Comparison of ENCODE assay signal across 9 cellular contexts in the genomic region with DNA sequence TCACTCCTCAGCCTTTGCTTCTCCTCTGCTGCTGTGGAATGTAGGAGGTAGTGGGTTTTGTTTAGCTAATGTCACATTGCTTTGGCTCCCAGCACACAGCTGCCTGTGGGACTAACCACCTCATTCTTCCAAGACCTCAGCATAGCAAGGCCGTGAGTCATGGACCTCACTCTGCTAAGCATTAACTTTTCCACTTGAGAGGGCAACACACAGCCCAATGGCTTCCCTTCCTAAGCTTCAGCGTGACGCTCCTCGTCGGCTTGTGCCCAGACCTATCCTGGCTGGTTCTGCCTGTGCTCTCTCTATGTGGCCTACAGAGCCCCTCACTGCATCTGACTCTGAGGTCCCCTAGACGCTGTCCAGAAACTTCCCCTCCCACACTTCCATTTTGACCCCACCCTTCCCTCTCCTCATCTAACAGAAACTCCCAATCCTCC. TPM values are rescaled to one million over a fixed set of nuclear protein-coding genes. Genes with fewer than 3 reads are reported as not detected.
DNase-seq lines count a peak whose midpoint lies in the region; ATAC-seq and TF ChIP-seq lines count a peak whose summit lies in the region.
"Had no signal": no experiment of that assay in that cellular context is flagged by ENCODE, and none has a peak within 500 bp of the region (broad histone marks: within the 10 kb centered on the region; RNA-seq: fewer than 3 reads in every experiment).

No MANE protein-coding gene starts in this region.

- peak overlapping the region; percentile 96 for H3K27ac Mint-ChIP-seq in endodermal cell

- H3K36me3 Mint-ChIP-seq in endodermal cell (ENCODE audit: low read depth) = peaks cover 20% of the 10 kb centered on the region

- DNase-seq in LoVo (ENCODE audit: low spot score) (peak; percentile 93), endodermal cell (peak; percentile 90), mucosa of gallbladder (ENCODE audit: low spot score) (peak; percentile 93), GF-D8 (lab: John Stamatoyannopoulos, UW) (no peak), NCI-H748 treated with DMSO at 0.1 percent for 48 hours (lab: John Stamatoyannopoulos, UW) (no peak)
- DNase-seq in activated effector memory CD4-positive, alpha-beta T cell treated with anti-CD3 and anti-CD28 coated beads, Interleukin-2, amount 50 U/mL, for 16 hours = no peak

- H2AFZ ChIP-seq in ACC112 (ENCODE audit: low read length, unreplicated experiment) = no peak overlapping the region

- H3K27ac ChIP-seq in ACC112 (ENCODE audit: low read depth, low read length) (peak overlapping the region; percentile 93), endodermal cell (ENCODE audit: low read depth, low read length) (peak overlapping the region; percentile 39)

- H3K36me3 ChIP-seq in ACC112 (ENCODE audit: insufficient read depth, low read length) (peaks cover 39% of the 10 kb centered on the region), endodermal cell (ENCODE audit: control insufficient read depth, insufficient read depth, low read length) (peaks cover 11% of the 10 kb centered on the region)

- H3K9me3 Mint-ChIP-seq in endodermal cell = no peaks in the 10 kb centered on the region

- no peak for ATAC-seq in GM18867 (IDR thresholded peaks at IDR 0.05; ENCODE audit: unreplicated experiment)
- ATAC-seq: GM12878 had no signal

- H3K4me3 ChIP-seq in ACC112 (ENCODE audit: low read depth, low read length) = peak overlapping the region; percentile 10; the same call in 1 of the 2 replicates
- H3K4me3 ChIP-seq in endodermal cell (ENCODE audit: low read length) = no peak overlapping the region
- H3K4me3 ChIP-seq: GM12878 had no signal

- no peaks in the 10 kb centered on the region for H3K9me3 ChIP-seq in endodermal cell (ENCODE audit: control insufficient read depth, low read length)

- H3K4me1 ChIP-seq in ACC112 (ENCODE audit: control insufficient read depth, insufficient read depth, low read length, unreplicated experiment) = peaks cover 68% of the 10 kb centered on the region
- H3K4me1 ChIP-seq in endodermal cell (ENCODE audit: control insufficient read depth, insufficient read depth, low read length) = peaks cover 5% of the 10 kb centered on the region

- H3K4me3 Mint-ChIP-seq in endodermal cell = no peak overlapping the region

- H3K79me2 ChIP-seq in ACC112 (ENCODE audit: control insufficient read depth, insufficient read depth, low read length, unreplicated experiment) = peaks cover 73% of the 10 kb centered on the region

- no peak for TF ChIP-seq CTCF in endodermal cell (conservative IDR thresholded peaks at IDR 0.05)

- H3K27me3 Mint-ChIP-seq in endodermal cell (ENCODE audit: insufficient read depth) = no peaks in the 10 kb centered on the region

- H3K27me3 ChIP-seq in ACC112 (ENCODE audit: insufficient read depth, low read length) = no peaks in the 10 kb centered on the region
- H3K27me3 ChIP-seq in endodermal cell (ENCODE audit: control insufficient read depth, insufficient read depth, low read length, poor library complexity, severe bottlenecking) = no peaks in the 10 kb centered on the region

- WGBS in endodermal cell (ENCODE audit: insufficient coverage in 1 of 2, insufficient read length in 1 of 2), 2 experiments = 48 to 55% methylated on average over 5 to 6 of the region's 6 CpGs

- H3K4me1 Mint-ChIP-seq in endodermal cell = peaks cover 47% of the 10 kb centered on the region

- peak overlapping the region; percentile 13 for H3K9ac ChIP-seq in endodermal cell (ENCODE audit: extremely low read depth, low read length, poor library complexity, severe bottlenecking)

RNA-seq across cellular contexts. Expression of a gene that starts 23.3 kb away (rescaled TPM):
- total RNA-seq in endodermal cell (10 to 100 TPM; 37.4 to 93.8 TPM), mucosa of gallbladder (99.3 TPM)
- polyA plus RNA-seq in endodermal cell (2013, experiment 1 of 2) = 15.6 TPM
- polyA plus RNA-seq in endodermal cell (2013, experiment 2 of 2) = 21.2 TPM

RNA-seq across cellular contexts. Expression of a gene that starts 37.6 kb away (rescaled TPM):
- total RNA-seq in endodermal cell (10 to 100 TPM; 50.3 to 66.8 TPM), mucosa of gallbladder (1.3 TPM)
- 39.2 TPM for polyA plus RNA-seq in endodermal cell (2013, experiment 1 of 2)
- polyA plus RNA-seq in endodermal cell (2013, experiment 2 of 2) = 45.6 TPM

Comparison
In these comparisons a context has a peak if more than half of its experiments do, and no peak if none do; other contexts are left out.
1. DNase-seq: peak in LoVo (single experiment), endodermal cell (single experiment) and mucosa of gallbladder (single experiment); none in activated effector memory CD4-positive, alpha-beta T cell treated with anti-CD3 and anti-CD28 coated beads, Interleukin-2, amount 50 U/mL, for 16 hours (single experiment), GF-D8 (single experiment) and NCI-H748 treated with DMSO at 0.1 percent for 48 hours (single experiment).
2. RNA of a gene that starts 37.6 kb away (total RNA-seq): 50.3 to 66.8 TPM in endodermal cell; 1.3 TPM in mucosa of gallbladder (single experiment); every median in the first group is over 10 times any median in the second.